ENCODE assay signal across 10 cellular contexts in genomic region chr11:119201236-119201635, GRCh38. TPM values are rescaled to one million over a fixed set of nuclear protein-coding genes. Genes with fewer than 3 reads are reported as not detected.
"Had no signal": no experiment of that assay in that cellular context is flagged by ENCODE, and none has a peak within 500 bp of the region (broad histone marks: within the 10 kb centered on the region; RNA-seq: fewer than 3 reads in every experiment).

No MANE protein-coding gene starts in this region.

RNA-seq across cellular contexts. Expression of gene NHERF4, which starts 16.0 kb away (rescaled TPM):
- total RNA-seq: occipital lobe, osteoblast, prostate gland, smooth muscle cell, temporal lobe, thyroid gland had no signal
- polyA plus RNA-seq: naive thymus-derived CD8-positive, alpha-beta T cell had no signal

RNA-seq across cellular contexts. Expression of gene ABCG4, which starts 52.4 kb away (rescaled TPM):
- total RNA-seq: naive thymus-derived CD8-positive, alpha-beta T cell; natural killer cell treated with Interleukin-12 subunit alpha and Interleukin-12 subunit beta and Interleukin-15 and Interleukin-18, amount 100 ng/mL, for 72 hours; osteoblast; sciatic nerve; subcutaneous adipose tissue had no signal
- polyA plus RNA-seq: naive thymus-derived CD8-positive, alpha-beta T cell had no signal
